ENCODE assay signal across 10 cellular contexts in genomic region chr6:106181664-106182418, GRCh38.
DNase-seq lines count a peak whose midpoint lies in the region; ATAC-seq lines count a peak whose summit lies in the region.
"Had no signal": no experiment of that assay in that cellular context is flagged by ENCODE, and none has a peak within 500 bp of the region (broad histone marks: within the 10 kb centered on the region; RNA-seq: fewer than 3 reads in every experiment).

No MANE protein-coding gene starts in this region.

- no peaks in the 10 kb centered on the region for H3K9me3 ChIP-seq in effector memory CD4-positive, alpha-beta T cell (ENCODE audit: control insufficient read depth, low read length)
- H3K9me3 ChIP-seq: BLaER1, neutrophil had no signal

- H3K36me3 ChIP-seq in effector memory CD4-positive, alpha-beta T cell (ENCODE audit: control insufficient read depth, insufficient read depth, low read length) = no peaks in the 10 kb centered on the region

- H3K36me3 Mint-ChIP-seq in activated T-cell treated with anti-CD3 and anti-CD28 coated beads, Interleukin-2, amount 50 U/mL, for 24 hours (ENCODE audit: low read depth) = peaks cover 22% of the 10 kb centered on the region

- H3K4me3 Mint-ChIP-seq in activated T-cell treated with anti-CD3 and anti-CD28 coated beads, Interleukin-2, amount 50 U/mL, for 24 hours = no peak overlapping the region
- no peak overlapping the region for H3K4me3 Mint-ChIP-seq in stimulated activated naive CD8-positive, alpha-beta T cell treated with anti-CD3 and anti-CD28 coated beads, Interleukin-15, amount 100 ng/mL, for 72 hours

- ATAC-seq in HG03280 (IDR thresholded peaks at IDR 0.05; ENCODE audit: unreplicated experiment) = peak; percentile 40
- peak; percentile 39 for ATAC-seq in stimulated activated naive CD8-positive, alpha-beta T cell treated with anti-CD3 and anti-CD28 coated beads, Interleukin-15, amount 100 ng/mL, for 72 hours

- H3K27me3 ChIP-seq in effector memory CD4-positive, alpha-beta T cell (replicated peaks; ENCODE audit: control insufficient read depth, insufficient read depth, low read length, poor library complexity, severe bottlenecking) = no peaks in the 10 kb centered on the region
- H3K27me3 ChIP-seq: BLaER1, neutrophil had no signal

- peaks cover 35% of the 10 kb centered on the region for H3K4me1 ChIP-seq in effector memory CD4-positive, alpha-beta T cell (ENCODE audit: control insufficient read depth, insufficient read depth, low read length, poor library complexity, severe bottlenecking)

- DNase-seq in activated T-cell treated with anti-CD3 and anti-CD28 coated beads, Interleukin-2, amount 50 U/mL, for 24 hours = no peak
- no peak for DNase-seq in activated T-cell treated with anti-CD3 and anti-CD28 coated beads, Interleukin-2, amount 50 U/mL, for 1 hour
- peak; percentile 68 for DNase-seq in amniotic epithelial cell (ENCODE audit: low read depth)
- no peak for DNase-seq in stimulated activated naive CD8-positive, alpha-beta T cell treated with anti-CD3 and anti-CD28 coated beads, Interleukin-15, amount 100 ng/mL, for 72 hours
- no peak for DNase-seq in cerebellar cortex (ENCODE audit: low spot score)
- DNase-seq in UCSD-AML1 (lab: John Stamatoyannopoulos, UW; ENCODE audit: unreplicated experiment) = no peak
- DNase-seq in effector memory CD4-positive, alpha-beta T cell = no peak

- H3K4me1 Mint-ChIP-seq in activated T-cell treated with anti-CD3 and anti-CD28 coated beads, Interleukin-2, amount 50 U/mL, for 24 hours (ENCODE audit: low read depth) = peaks cover 56% of the 10 kb centered on the region
- H3K4me1 Mint-ChIP-seq in stimulated activated naive CD8-positive, alpha-beta T cell treated with anti-CD3 and anti-CD28 coated beads, Interleukin-15, amount 100 ng/mL, for 72 hours = peaks cover 47% of the 10 kb centered on the region

- H3K27ac ChIP-seq in effector memory CD4-positive, alpha-beta T cell (ENCODE audit: insufficient read depth, low read length, poor library complexity, severe bottlenecking) = no peak overlapping the region
- H3K27ac ChIP-seq: BLaER1, neutrophil had no signal

- no peaks in the 10 kb centered on the region for H3K9me3 Mint-ChIP-seq in activated T-cell treated with anti-CD3 and anti-CD28 coated beads, Interleukin-2, amount 50 U/mL, for 24 hours
- H3K9me3 Mint-ChIP-seq in stimulated activated naive CD8-positive, alpha-beta T cell treated with anti-CD3 and anti-CD28 coated beads, Interleukin-15, amount 100 ng/mL, for 72 hours = no peaks in the 10 kb centered on the region

- H3K4me3 ChIP-seq in effector memory CD4-positive, alpha-beta T cell (ENCODE audit: insufficient read depth, low read depth, low read length, poor library complexity, severe bottlenecking) = no peak overlapping the region
- H3K4me3 ChIP-seq: BLaER1 had no signal

- H3K27ac Mint-ChIP-seq in activated T-cell treated with anti-CD3 and anti-CD28 coated beads, Interleukin-2, amount 50 U/mL, for 24 hours = peak overlapping the region; percentile 42
- H3K27ac Mint-ChIP-seq in stimulated activated naive CD8-positive, alpha-beta T cell treated with anti-CD3 and anti-CD28 coated beads, Interleukin-15, amount 100 ng/mL, for 72 hours = no peak overlapping the region

- peaks cover 3% of the 10 kb centered on the region for H3K27me3 Mint-ChIP-seq in activated T-cell treated with anti-CD3 and anti-CD28 coated beads, Interleukin-2, amount 50 U/mL, for 24 hours
- peaks cover 4% of the 10 kb centered on the region for H3K27me3 Mint-ChIP-seq in stimulated activated naive CD8-positive, alpha-beta T cell treated with anti-CD3 and anti-CD28 coated beads, Interleukin-15, amount 100 ng/mL, for 72 hours
